Comparison of ENCODE assay signal across 8 cellular contexts in genomic region chr19:35717665-35718344, GRCh38. TPM values are rescaled to one million over a fixed set of nuclear protein-coding genes. Genes with fewer than 3 reads are reported as not detected.
DNase-seq lines count a peak whose midpoint lies in the region; ATAC-seq and TF ChIP-seq lines count a peak whose summit lies in the region.

A gene with protein sequence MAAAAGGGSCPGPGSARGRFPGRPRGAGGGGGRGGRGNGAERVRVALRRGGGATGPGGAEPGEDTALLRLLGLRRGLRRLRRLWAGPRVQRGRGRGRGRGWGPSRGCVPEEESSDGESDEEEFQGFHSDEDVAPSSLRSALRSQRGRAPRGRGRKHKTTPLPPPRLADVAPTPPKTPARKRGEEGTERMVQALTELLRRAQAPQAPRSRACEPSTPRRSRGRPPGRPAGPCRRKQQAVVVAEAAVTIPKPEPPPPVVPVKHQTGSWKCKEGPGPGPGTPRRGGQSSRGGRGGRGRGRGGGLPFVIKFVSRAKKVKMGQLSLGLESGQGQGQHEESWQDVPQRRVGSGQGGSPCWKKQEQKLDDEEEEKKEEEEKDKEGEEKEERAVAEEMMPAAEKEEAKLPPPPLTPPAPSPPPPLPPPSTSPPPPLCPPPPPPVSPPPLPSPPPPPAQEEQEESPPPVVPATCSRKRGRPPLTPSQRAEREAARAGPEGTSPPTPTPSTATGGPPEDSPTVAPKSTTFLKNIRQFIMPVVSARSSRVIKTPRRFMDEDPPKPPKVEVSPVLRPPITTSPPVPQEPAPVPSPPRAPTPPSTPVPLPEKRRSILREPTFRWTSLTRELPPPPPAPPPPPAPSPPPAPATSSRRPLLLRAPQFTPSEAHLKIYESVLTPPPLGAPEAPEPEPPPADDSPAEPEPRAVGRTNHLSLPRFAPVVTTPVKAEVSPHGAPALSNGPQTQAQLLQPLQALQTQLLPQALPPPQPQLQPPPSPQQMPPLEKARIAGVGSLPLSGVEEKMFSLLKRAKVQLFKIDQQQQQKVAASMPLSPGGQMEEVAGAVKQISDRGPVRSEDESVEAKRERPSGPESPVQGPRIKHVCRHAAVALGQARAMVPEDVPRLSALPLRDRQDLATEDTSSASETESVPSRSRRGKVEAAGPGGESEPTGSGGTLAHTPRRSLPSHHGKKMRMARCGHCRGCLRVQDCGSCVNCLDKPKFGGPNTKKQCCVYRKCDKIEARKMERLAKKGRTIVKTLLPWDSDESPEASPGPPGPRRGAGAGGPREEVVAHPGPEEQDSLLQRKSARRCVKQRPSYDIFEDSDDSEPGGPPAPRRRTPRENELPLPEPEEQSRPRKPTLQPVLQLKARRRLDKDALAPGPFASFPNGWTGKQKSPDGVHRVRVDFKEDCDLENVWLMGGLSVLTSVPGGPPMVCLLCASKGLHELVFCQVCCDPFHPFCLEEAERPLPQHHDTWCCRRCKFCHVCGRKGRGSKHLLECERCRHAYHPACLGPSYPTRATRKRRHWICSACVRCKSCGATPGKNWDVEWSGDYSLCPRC (N-terminal part only) (plus strand): TSS chr19:35718003. CDS start chr19:35718019, 16 bp downstream.

- H3K9me3 Mint-ChIP-seq in WTC11: no peaks in the 10 kb centered on the region
- no peaks in the 10 kb centered on the region for H3K9me3 Mint-ChIP-seq in natural killer cell treated with Interleukin-12 subunit alpha and Interleukin-12 subunit beta and Interleukin-15 and Interleukin-18, amount 100 ng/mL, for 72 hours

- H3K9me3 ChIP-seq in A673 (ENCODE audit: low read depth, low read length, poor library complexity, severe bottlenecking) (no peaks in the 10 kb centered on the region), HUES64 (ENCODE audit: insufficient read depth, low read depth, low read length) (no peaks in the 10 kb centered on the region)

- intact Hi-C loops in A673 (cut with micrococcal nuclease; ENCODE audit: unreplicated experiment): loop anchor here (2.0 kb wide), 2 partner anchors 23 to 169 kb away; no protein-coding TSS in a partner anchor

- POLR2A ChIA-PET in A673 (lab: Charles Lee; ENCODE audit: low non-redundant PET) (no interaction called here), WTC11 (lab: Charles Lee) (interaction anchor here (1.2 to 1.4 kb wide), 2 partner anchors 23 to 28 kb away, joined by 3 to 9 read pairs; partner anchors contain the start of genes PSENEN and U2AF1L4)

- no peaks in the 10 kb centered on the region for H3K27me3 Mint-ChIP-seq in WTC11 (ENCODE audit: low read depth)
- H3K27me3 Mint-ChIP-seq in natural killer cell treated with Interleukin-12 subunit alpha and Interleukin-12 subunit beta and Interleukin-15 and Interleukin-18, amount 100 ng/mL, for 72 hours: no peaks in the 10 kb centered on the region

- H3K27ac Mint-ChIP-seq in WTC11: peak within 1 kb of the TSS; percentile 97
- peak within 1 kb of the TSS; percentile 96 to 99 for H3K27ac Mint-ChIP-seq in natural killer cell treated with Interleukin-12 subunit alpha and Interleukin-12 subunit beta and Interleukin-15 and Interleukin-18, amount 100 ng/mL, for 72 hours

- peaks cover 37% of the 10 kb centered on the region for H3K4me1 Mint-ChIP-seq in WTC11
- peaks cover 44 to 53% of the 10 kb centered on the region in 2 donors for H3K4me1 Mint-ChIP-seq in natural killer cell treated with Interleukin-12 subunit alpha and Interleukin-12 subunit beta and Interleukin-15 and Interleukin-18, amount 100 ng/mL, for 72 hours (ENCODE audit: low read depth in 2 of 2)

- CTCF ChIA-PET in A673 (lab: Charles Lee): no interaction called here
- CTCF ChIA-PET in WTC11 (lab: Charles Lee): interaction anchor here (1.1 to 1.3 kb wide), 3 partner anchors 30 to 102 kb away, joined by 3 to 7 read pairs (median 4); partner anchors contain the start of gene LIN37

- WGBS in HUES64: under 1% methylated on average over 91 of the region's 109 CpGs

- ATAC-seq in WTC11: no peak
- ATAC-seq in natural killer cell treated with Interleukin-12 subunit alpha and Interleukin-12 subunit beta and Interleukin-15 and Interleukin-18, amount 100 ng/mL, for 72 hours: peak in 1 of 2 donors; percentile 71
- ATAC-seq in GM21381 (IDR thresholded peaks at IDR 0.05; ENCODE audit: unreplicated experiment): no peak

- H3K4me3 Mint-ChIP-seq in WTC11: peak within 1 kb of the TSS; percentile 83
- H3K4me3 Mint-ChIP-seq in natural killer cell treated with Interleukin-12 subunit alpha and Interleukin-12 subunit beta and Interleukin-15 and Interleukin-18, amount 100 ng/mL, for 72 hours: peak within 1 kb of the TSS; percentile 98

- H3K27me3 ChIP-seq in A673 (replicated peaks; ENCODE audit: insufficient read depth, low read depth, low read length, poor library complexity): no peaks in the 10 kb centered on the region
- H3K27me3 ChIP-seq in HUES64 (ENCODE audit: insufficient read depth, low read length): peaks cover 4% of the 10 kb centered on the region; the same call in 1 of the 2 replicates

- TF ChIP-seq CTCF in A673 (conservative IDR thresholded peaks at IDR 0.05; ENCODE audit: low read depth, low read length) (no peak), WTC11 (IDR thresholded peaks at IDR 0.05) (no peak)

- TF ChIP-seq POLR2A in GM18526 (IDR thresholded peaks at IDR 0.05; ENCODE audit: extremely low read depth, insufficient read length): peak; percentile 56

- H3K36me3 ChIP-seq in A673 (ENCODE audit: insufficient read depth, low read length, poor library complexity, severe bottlenecking): peaks cover 23% of the 10 kb centered on the region
- peaks cover 27% of the 10 kb centered on the region for H3K36me3 ChIP-seq in HUES64 (ENCODE audit: insufficient read depth, low read length)

- H3K27ac ChIP-seq in A673 (ENCODE audit: low read depth, low read length, poor library complexity, severe bottlenecking) (peak within 1 kb of the TSS; percentile 90), HUES64 (ENCODE audit: low read depth, low read length) (peak within 1 kb of the TSS; percentile 94)

- H3K4me3 ChIP-seq in A673 (ENCODE audit: low read depth, low read length, poor library complexity, severe bottlenecking): peak within 1 kb of the TSS; percentile 96
- H3K4me3 ChIP-seq in HUES64 (ENCODE audit: low read length): peak within 1 kb of the TSS; percentile 94

- peak within 1 kb of the TSS; percentile 81 for H3K9ac ChIP-seq in HUES64 (ENCODE audit: low read depth, low read length)

- H3K4me1 ChIP-seq in A673 (ENCODE audit: insufficient read depth, low read length, poor library complexity, severe bottlenecking) (peaks cover 8% of the 10 kb centered on the region), HUES64 (ENCODE audit: insufficient read depth, low read length) (peaks cover 21% of the 10 kb centered on the region)

- no TSS peak for BruUV-seq in A673 (replicated peaks; lab: Mats Ljungman, UMichigan)

- DNase-seq in A673 (ENCODE audit: low spot score): no peak
- peak; percentile 97 for DNase-seq in WTC11 (ENCODE audit: low spot score)
- peak; percentile 94 for DNase-seq in fibroblast of gingiva (ENCODE audit: low read depth)
- peak; percentile 97 for DNase-seq in natural killer cell treated with Interleukin-12 subunit alpha and Interleukin-12 subunit beta and Interleukin-15 and Interleukin-18, amount 100 ng/mL, for 72 hours (ENCODE audit: low spot score)
- no peak for DNase-seq in GOT3 (lab: John Stamatoyannopoulos, UW)

- peaks cover 9% of the 10 kb centered on the region for H3K36me3 Mint-ChIP-seq in WTC11
- H3K36me3 Mint-ChIP-seq in natural killer cell treated with Interleukin-12 subunit alpha and Interleukin-12 subunit beta and Interleukin-15 and Interleukin-18, amount 100 ng/mL, for 72 hours: peaks cover 31% of the 10 kb centered on the region

TF ChIP-seq in WTC11, 78 proteins besides CTCF, POLR2A, EP300 and RAD21 (continues in another document):
- TF ChIP-seq MXD4 (CRISPR knock-in tag; IDR thresholded peaks at IDR 0.05; ENCODE audit: borderline replicate concordance): no peak
- no peak for TF ChIP-seq JUN (CRISPR knock-in tag; IDR thresholded peaks at IDR 0.05)
- TF ChIP-seq TEAD1 (CRISPR knock-in tag; IDR thresholded peaks at IDR 0.05): no peak
- TF ChIP-seq NFE2L1 (CRISPR knock-in tag; IDR thresholded peaks at IDR 0.05): no peak
- TF ChIP-seq, protein P1, sequence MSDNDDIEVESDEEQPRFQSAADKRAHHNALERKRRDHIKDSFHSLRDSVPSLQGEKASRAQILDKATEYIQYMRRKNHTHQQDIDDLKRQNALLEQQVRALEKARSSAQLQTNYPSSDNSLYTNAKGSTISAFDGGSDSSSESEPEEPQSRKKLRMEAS (CRISPR knock-in tag; IDR thresholded peaks at IDR 0.05): no peak
- peak; percentile 33; the same call in 1 of the 2 replicates for TF ChIP-seq ZNF423 (CRISPR knock-in tag; IDR thresholded peaks at IDR 0.05)
- no peak for TF ChIP-seq RELA (CRISPR knock-in tag; IDR thresholded peaks at IDR 0.05; ENCODE audit: borderline replicate concordance)
- peak; percentile 71 for TF ChIP-seq SP1 (CRISPR knock-in tag; conservative IDR thresholded peaks at IDR 0.05)
- no peak for TF ChIP-seq ZNF425 (CRISPR knock-in tag; conservative IDR thresholded peaks at IDR 0.05)

RNA-seq across cellular contexts. Expression of the gene that starts here (rescaled TPM):
- 49.1 and 51.0 TPM in 2 replicates for total RNA-seq in A673 (2021)
- polyA plus RNA-seq in HUES64 (2013, experiment 1 of 2): 18.5 TPM
- polyA plus RNA-seq in HUES64 (2013, experiment 2 of 2): 18.5 TPM
- 53.6 to 66.6 TPM (median 58.1 TPM) in 3 replicates for total RNA-seq in WTC11 (2021)
- total RNA-seq in natural killer cell treated with Interleukin-12 subunit alpha and Interleukin-12 subunit beta and Interleukin-15 and Interleukin-18, amount 100 ng/mL, for 72 hours: 100 to 1,000 TPM in 1 of 2 donors, 10 to 100 TPM in 1; 80.1 to 137 TPM

Comparison
In these comparisons a context has a peak if more than half of its experiments do, and no peak if none do; other contexts are left out.
1. DNase-seq: peak in WTC11 (single experiment), fibroblast of gingiva (single experiment) and natural killer cell treated with Interleukin-12 subunit alpha and Interleukin-12 subunit beta and Interleukin-15 and Interleukin-18, amount 100 ng/mL, for 72 hours (single experiment); none in A673 (single experiment) and GOT3 (single experiment).